Comparison of ENCODE assay signal across 24 cellular contexts in genomic region chr3:141326123-141326522, GRCh38. TPM values are rescaled to one million over a fixed set of nuclear protein-coding genes. Genes with fewer than 3 reads are reported as not detected.
A peak's percentile ranks its signal among the peaks of the same experiment; 100 is the strongest.
DNase-seq lines count a peak whose midpoint lies in the region; ATAC-seq, FAIRE-seq and TF ChIP-seq lines count a peak whose summit lies in the region.
"Had no signal": no experiment of that assay in that cellular context is flagged by ENCODE, and none has a peak within 500 bp of the region (broad histone marks: within the 10 kb centered on the region; RNA-seq: fewer than 3 reads in every experiment).

No MANE protein-coding gene starts in this region.

- dilution Hi-C loops in IMR-90 (cut with HindIII; ENCODE audit: low sequenced_read_pairs, unreplicated experiment) = no loop called here

- H3K27me3 Mint-ChIP-seq in activated CD4-positive, alpha-beta memory T cell treated with anti-CD3 and anti-CD28 coated beads, Interleukin-2, amount 10 ng/mL, durations not matched to agents 7 days and 5 days = no peaks in the 10 kb centered on the region
- H3K27me3 Mint-ChIP-seq in CD4-positive, alpha-beta T cell = no peaks in the 10 kb centered on the region
- H3K27me3 Mint-ChIP-seq: activated CD4-positive, alpha-beta T cell treated with anti-CD3 and anti-CD28 coated beads, Interleukin-2, amount 10 ng/mL, durations not matched to agents 24 days and 14 days; activated naive CD8-positive, alpha-beta T cell; activated T-helper 17 cell treated with anti-CD3 and anti-CD28 coated beads, Interleukin-2, amount 50 U/mL, for 72 hours; stimulated activated memory B cell treated with anti-CD40 and anti-IgM and Interleukin-4, amounts not matched to agents 10 μg/mL and 1 μg/mL and 100 μg/mL, for 72 hours; T-cell had no signal

- H3K14ac ChIP-seq in IMR-90 (replicated peaks; ENCODE audit: low read depth, low read length) = no peak overlapping the region; the same call in 1 of the 2 replicates

- no peaks in the 10 kb centered on the region for H3K27me3 ChIP-seq in IMR-90 (ENCODE audit: control insufficient read depth, insufficient read depth, low read length)
- H3K27me3 ChIP-seq in colonic mucosa = no peaks in the 10 kb centered on the region
- no peaks in the 10 kb centered on the region for H3K27me3 ChIP-seq in HepG2 (ENCODE audit: control insufficient read depth in 1 of 2, insufficient read depth in 2 of 2, low read length in 2 of 2)
- H3K27me3 ChIP-seq in transverse colon = no peaks in the 10 kb centered on the region
- no peaks in the 10 kb centered on the region for H3K27me3 ChIP-seq in MG63
- H3K27me3 ChIP-seq in CD4-positive, alpha-beta T cell (ENCODE audit: control insufficient read depth, insufficient read depth, low read length) = no peaks in the 10 kb centered on the region
- H3K27me3 ChIP-seq: esophagus muscularis mucosa, gastrocnemius medialis, vagina had no signal

- H3K9ac ChIP-seq in IMR-90 (ENCODE audit: low read depth, low read length) (no peak overlapping the region), colonic mucosa (ENCODE audit: low read depth in 2 of 2, low read length in 2 of 2) (peak overlapping the region in 1 of 2 donors; percentile 60), HepG2 (ENCODE audit: insufficient read depth, low read depth, low read length) (no peak overlapping the region)

- peak overlapping the region; percentile 35; the same call in 1 of the 2 replicates for H2BK120ac ChIP-seq in IMR-90 (ENCODE audit: low read depth, low read length)

- H3K56ac ChIP-seq in IMR-90 (ENCODE audit: extremely low read depth, insufficient read depth, low read length) = no peak overlapping the region

- POLR2A ChIA-PET in IMR-90 (lab: Charles Lee; ENCODE audit: unreplicated experiment) = no interaction called here
- POLR2A ChIA-PET in HepG2 (lab: Yijun Ruan, JAX) = interaction anchor here (0.9 to 1.3 kb wide), 3 partner anchors 15 to 75 kb away, joined by 3 to 4 read pairs (median 3); no protein-coding TSS in a partner anchor
- POLR2A ChIA-PET in activated CD4-positive, alpha-beta memory T cell treated with anti-CD3 and anti-CD28 coated beads, Interleukin-2, amount 10 ng/mL, durations not matched to agents 7 days and 5 days (lab: Charles Lee) = no interaction called here
- POLR2A ChIA-PET in CD4-positive, alpha-beta T cell (lab: Charles Lee) = interaction anchor here (0.7 kb wide), 1 partner anchor 15 kb away, joined by 3 read pairs; no protein-coding TSS in a partner anchor

- 0 out of 2 replicates have a peak overlapping the region, but pooled peaks have one; percentile 43 for H4K5ac ChIP-seq in IMR-90 (ENCODE audit: low read depth, low read length)

- H3K36me3 ChIP-seq in IMR-90 (ENCODE audit: control insufficient read depth, insufficient read depth, low read length) = no peaks in the 10 kb centered on the region
- no peaks in the 10 kb centered on the region for H3K36me3 ChIP-seq in colonic mucosa
- no peaks in the 10 kb centered on the region for H3K36me3 ChIP-seq in HepG2 (replicated peaks in 1 of 2; ENCODE audit: control insufficient read depth in 1 of 2, insufficient read depth in 2 of 2, low read length in 2 of 2)
- no peaks in the 10 kb centered on the region for H3K36me3 ChIP-seq in transverse colon
- no peaks in the 10 kb centered on the region for H3K36me3 ChIP-seq in MG63
- H3K36me3 ChIP-seq: esophagus muscularis mucosa, gastrocnemius medialis, prostate gland, vagina had no signal

- H3K9me3 ChIP-seq in IMR-90 (ENCODE audit: control insufficient read depth, insufficient read depth, low read length) = no peaks in the 10 kb centered on the region
- no peaks in the 10 kb centered on the region for H3K9me3 ChIP-seq in colonic mucosa
- H3K9me3 ChIP-seq in HepG2 (ENCODE audit: low read length) = no peaks in the 10 kb centered on the region
- H3K9me3 ChIP-seq in transverse colon = no peaks in the 10 kb centered on the region
- no peaks in the 10 kb centered on the region for H3K9me3 ChIP-seq in MG63
- no peaks in the 10 kb centered on the region for H3K9me3 ChIP-seq in CD4-positive, alpha-beta T cell (ENCODE audit: control insufficient read depth, low read length)
- H3K9me3 ChIP-seq: esophagus muscularis mucosa, gastrocnemius medialis, prostate gland, vagina had no signal

- no TSS peak for BruUV-seq in IMR-90 (replicated peaks; lab: Mats Ljungman, UMichigan)
- BruUV-seq in HepG2 (replicated peaks; lab: Mats Ljungman, UMichigan) = no TSS peak

- H3K4me3 ChIP-seq in IMR-90 (ENCODE audit: insufficient read depth, low read depth, low read length) (no peak overlapping the region), colonic mucosa (peak overlapping the region; percentile 0), HepG2 (replicated peaks in 1 of 3; ENCODE audit: insufficient read depth in 1 of 3, low read depth in 2 of 3, low read length in 3 of 3) (0 out of 6 replicates have a peak overlapping the region, but pooled peaks of 1 of the 3 experiments have one; percentile 8), transverse colon (peak overlapping the region in 3 of 4 donors; percentile 8 to 23 (median 18)), MG63 (no peak overlapping the region)
- H3K4me3 ChIP-seq: esophagus muscularis mucosa, gastrocnemius medialis, prostate gland, vagina had no signal

- H3K4me2 ChIP-seq in IMR-90 (ENCODE audit: low read depth, low read length) (peak overlapping the region; percentile 44; the same call in 1 of the 2 replicates), HepG2 (ENCODE audit: low read depth, low read length) (peak overlapping the region; percentile 44)

- ATAC-seq in IMR-90 (ENCODE audit: low read depth) (peak; percentile 66), HepG2 (peak; percentile 31; the same call in 1 of the 3 replicates)
- no peak for ATAC-seq in CD4-positive, alpha-beta T cell (ENCODE audit: poor library complexity)
- ATAC-seq: activated T-helper 17 cell treated with anti-CD3 and anti-CD28 coated beads, Interleukin-2, amount 50 U/mL, for 72 hours; gastrocnemius medialis; stimulated activated memory B cell treated with anti-CD40 and anti-IgM and Interleukin-4, amounts not matched to agents 10 μg/mL and 1 μg/mL and 100 μg/mL, for 72 hours; T-cell had no signal

- H3K4me1 ChIP-seq in IMR-90 (ENCODE audit: control insufficient read depth, insufficient read depth, low read length) (peaks cover 13% of the 10 kb centered on the region), colonic mucosa (no peaks in the 10 kb centered on the region), HepG2 (ENCODE audit: insufficient read depth, low read length) (peaks cover 60% of the 10 kb centered on the region), transverse colon (peaks cover 0 to 53% (median 25%) of the 10 kb centered on the region in 4 donors)
- H3K4me1 ChIP-seq: esophagus muscularis mucosa, gastrocnemius medialis, prostate gland, vagina had no signal

- 0 out of 3 replicates have a peak overlapping the region, but pooled peaks have one; percentile 6 for H2BK15ac ChIP-seq in IMR-90 (ENCODE audit: low read depth, low read length)

- no peak for TF ChIP-seq POLR2A in IMR-90 (IDR thresholded peaks at IDR 0.05; ENCODE audit: low read depth, low read length)
- TF ChIP-seq POLR2A in HepG2 (IDR thresholded peaks at IDR 0.05; ENCODE audit: insufficient read depth in 1 of 2, low read depth in 2 of 2, low read length in 2 of 2) = no peak
- TF ChIP-seq POLR2A in transverse colon (IDR thresholded peaks at IDR 0.05) = peak; percentile 64

- TF ChIP-seq CTCF in IMR-90 (conservative IDR thresholded peaks at IDR 0.05; ENCODE audit: low read depth, low read length) (no peak), colonic mucosa (IDR thresholded peaks at IDR 0.05) (no peak), HepG2 (CRISPR knock-in tag; IDR thresholded peaks at IDR 0.05) (no peak), transverse colon (IDR thresholded peaks at IDR 0.05) (peak in 1 of 5 experiments; percentile 18)
- TF ChIP-seq CTCF in CD4-positive, alpha-beta T cell (IDR thresholded peaks at IDR 0.05) = no peak

- no peak for DNase-seq in IMR-90
- peak; percentile 85 for DNase-seq in colonic mucosa
- DNase-seq in HepG2 (ENCODE audit: low spot score) = no peak
- DNase-seq in transverse colon = peak; percentile 82
- no peak for DNase-seq in MG63
- no peak for DNase-seq in activated CD4-positive, alpha-beta memory T cell treated with anti-CD3 and anti-CD28 coated beads, Interleukin-2, amount 10 ng/mL, durations not matched to agents 7 days and 5 days
- DNase-seq in CD4-positive, alpha-beta T cell = no peak
- DNase-seq: activated CD4-positive, alpha-beta T cell treated with anti-CD3 and anti-CD28 coated beads, Interleukin-2, amount 10 ng/mL, durations not matched to agents 24 days and 14 days; effector CD8-positive, alpha-beta T cell; gastrocnemius medialis; GOT3; NCI-H1105; NCI-H2227 treated with DMSO at 0.1 percent for 48 hours; NCI-H82; OCI-M1; SHP77; T-cell had no signal

- TF ChIP-seq EP300 in HepG2 (IDR thresholded peaks at IDR 0.05; ENCODE audit: low read depth in 2 of 2, low read length in 2 of 2) = peak in 1 of 2 experiments; percentile 25; a peak in 1 of 4 replicates
- no peak for TF ChIP-seq EP300 in HepG2 (CRISPR knock-in tag; IDR thresholded peaks at IDR 0.05; ENCODE audit: borderline replicate concordance)
- TF ChIP-seq EP300 in transverse colon (IDR thresholded peaks at IDR 0.05; ENCODE audit: low read depth) = peak; percentile 73

- H4K20me1 ChIP-seq in IMR-90 (ENCODE audit: insufficient read depth, low read length) = no peaks in the 10 kb centered on the region
- H4K20me1 ChIP-seq in HepG2 (ENCODE audit: insufficient read depth, low read length) = no peaks in the 10 kb centered on the region

- no peak overlapping the region for H2BK20ac ChIP-seq in IMR-90 (ENCODE audit: low read depth, low read length)

- in situ Hi-C loops in IMR-90 (cut with MboI; ENCODE audit: low sequenced_read_pairs) = loop anchor here (25.0 kb wide), 1 partner anchor 561 kb away; the partner anchor contains the start of gene ATP1B3
- in situ Hi-C loops in HepG2 (cut with HindIII; ENCODE audit: extremely low pct_ligation_motif_present, low pct_unique_long_range_greater_than_20kb) = no loop called here
- in situ Hi-C loops in transverse colon (cut with MboI; ENCODE audit: low pct_ligation_motif_present in 1 of 4, low pct_unique_long_range_greater_than_20kb in 1 of 4, low sequenced_read_pairs in 3 of 4) = no loop called here

- H3K27ac ChIP-seq in IMR-90 (ENCODE audit: insufficient read depth, low read length) (peak overlapping the region; percentile 79; the same call in 1 of the 2 replicates), colonic mucosa (peak overlapping the region; percentile 82), HepG2 (ENCODE audit: extremely low read length, insufficient read depth, low read length) (no peak overlapping the region), transverse colon (peak overlapping the region; percentile 57 to 82 (median 78))
- no peak overlapping the region for H3K27ac ChIP-seq in CD4-positive, alpha-beta T cell (ENCODE audit: low read depth, low read length)
- H3K27ac ChIP-seq: esophagus muscularis mucosa, gastrocnemius medialis, prostate gland, vagina had no signal

- peak overlapping the region in 1 of 2 experiments; percentile 58; a peak in 1 of 4 replicates for H4K8ac ChIP-seq in IMR-90 (ENCODE audit: low read depth in 2 of 2, low read length in 2 of 2)

- no peaks in the 10 kb centered on the region for H3K79me2 ChIP-seq in HepG2 (ENCODE audit: insufficient read depth, low read length)

- TF ChIP-seq RAD21 in IMR-90 (IDR thresholded peaks at IDR 0.05; ENCODE audit: low read length) (no peak), HepG2 (CRISPR knock-in tag; IDR thresholded peaks at IDR 0.05) (no peak)

- no peaks in the 10 kb centered on the region for H3K36me3 Mint-ChIP-seq in activated CD4-positive, alpha-beta memory T cell treated with anti-CD3 and anti-CD28 coated beads, Interleukin-2, amount 10 ng/mL, durations not matched to agents 7 days and 5 days (ENCODE audit: low read depth)
- peaks cover 4% of the 10 kb centered on the region for H3K36me3 Mint-ChIP-seq in CD4-positive, alpha-beta T cell (ENCODE audit: low read depth)
- H3K36me3 Mint-ChIP-seq: activated naive CD8-positive, alpha-beta T cell; stimulated activated memory B cell treated with anti-CD40 and anti-IgM and Interleukin-4, amounts not matched to agents 10 μg/mL and 1 μg/mL and 100 μg/mL, for 72 hours had no signal

- no peak overlapping the region for H3K4me3 Mint-ChIP-seq in activated CD4-positive, alpha-beta memory T cell treated with anti-CD3 and anti-CD28 coated beads, Interleukin-2, amount 10 ng/mL, durations not matched to agents 7 days and 5 days
- no peak overlapping the region for H3K4me3 Mint-ChIP-seq in CD4-positive, alpha-beta T cell
- H3K4me3 Mint-ChIP-seq: activated CD4-positive, alpha-beta T cell treated with anti-CD3 and anti-CD28 coated beads, Interleukin-2, amount 10 ng/mL, durations not matched to agents 24 days and 14 days; activated naive CD8-positive, alpha-beta T cell; activated T-helper 17 cell treated with anti-CD3 and anti-CD28 coated beads, Interleukin-2, amount 50 U/mL, for 72 hours; stimulated activated memory B cell treated with anti-CD40 and anti-IgM and Interleukin-4, amounts not matched to agents 10 μg/mL and 1 μg/mL and 100 μg/mL, for 72 hours; T-cell had no signal

- no peak overlapping the region for H3K23ac ChIP-seq in IMR-90 (ENCODE audit: low read depth, low read length)

- FAIRE-seq in HepG2 (lab: Jason Lieb, UNC) = peak; percentile 75
- FAIRE-seq: astrocyte had no signal

- H2AK5ac ChIP-seq in IMR-90 (ENCODE audit: low read depth, low read length) = no peak overlapping the region

- H2BK5ac ChIP-seq in IMR-90 (ENCODE audit: low read depth, low read length, poor library complexity, severe bottlenecking) = peak overlapping the region; percentile 79

- H3K4me1 Mint-ChIP-seq in activated CD4-positive, alpha-beta memory T cell treated with anti-CD3 and anti-CD28 coated beads, Interleukin-2, amount 10 ng/mL, durations not matched to agents 7 days and 5 days = peaks cover 9% of the 10 kb centered on the region
- H3K4me1 Mint-ChIP-seq in CD4-positive, alpha-beta T cell (ENCODE audit: low read depth) = peaks cover 18% of the 10 kb centered on the region

- no peak overlapping the region for H2AK9ac ChIP-seq in IMR-90 (replicated peaks; ENCODE audit: low read depth, low read length, poor library complexity)

- peak overlapping the region; percentile 59; the same call in 1 of the 2 replicates for H3K4ac ChIP-seq in IMR-90 (ENCODE audit: low read depth, low read length)

- CTCF ChIA-PET in IMR-90 (lab: Yijun Ruan, JAX) (interaction anchor here (0.8 kb wide), 1 partner anchor 40 kb away, joined by 4 read pairs; no protein-coding TSS in a partner anchor), HepG2 (lab: Yijun Ruan, JAX; ENCODE audit: low intra/inter-chr PET ratio, low total read pairs) (no interaction called here)
- CTCF ChIA-PET in activated CD4-positive, alpha-beta memory T cell treated with anti-CD3 and anti-CD28 coated beads, Interleukin-2, amount 10 ng/mL, durations not matched to agents 7 days and 5 days (lab: Charles Lee) = no interaction called here
- CTCF ChIA-PET in CD4-positive, alpha-beta T cell (lab: Charles Lee) = no interaction called here

- H2AFZ ChIP-seq in IMR-90 (replicated peaks; ENCODE audit: low read length, poor library complexity) (peak overlapping the region; percentile 60), HepG2 (ENCODE audit: low read length) (no peak overlapping the region)

- H3K79me1 ChIP-seq in IMR-90 (ENCODE audit: low read depth in 1 of 2, low read length in 2 of 2) = peaks cover 0 to 8% of the 10 kb centered on the region in 2 experiments; a peak in 2 of 4 replicates

- no peaks in the 10 kb centered on the region for H3K9me3 Mint-ChIP-seq in activated CD4-positive, alpha-beta memory T cell treated with anti-CD3 and anti-CD28 coated beads, Interleukin-2, amount 10 ng/mL, durations not matched to agents 7 days and 5 days
- no peaks in the 10 kb centered on the region for H3K9me3 Mint-ChIP-seq in CD4-positive, alpha-beta T cell
- H3K9me3 Mint-ChIP-seq: activated CD4-positive, alpha-beta T cell treated with anti-CD3 and anti-CD28 coated beads, Interleukin-2, amount 10 ng/mL, durations not matched to agents 24 days and 14 days; activated T-helper 17 cell treated with anti-CD3 and anti-CD28 coated beads, Interleukin-2, amount 50 U/mL, for 72 hours; T-cell had no signal

- no peak overlapping the region for H4K91ac ChIP-seq in IMR-90 (ENCODE audit: insufficient read depth, low read depth, low read length)

- H3K27ac Mint-ChIP-seq in activated CD4-positive, alpha-beta memory T cell treated with anti-CD3 and anti-CD28 coated beads, Interleukin-2, amount 10 ng/mL, durations not matched to agents 7 days and 5 days = no peak overlapping the region
- H3K27ac Mint-ChIP-seq in CD4-positive, alpha-beta T cell = no peak overlapping the region
- H3K27ac Mint-ChIP-seq: activated CD4-positive, alpha-beta T cell treated with anti-CD3 and anti-CD28 coated beads, Interleukin-2, amount 10 ng/mL, durations not matched to agents 24 days and 14 days; activated naive CD8-positive, alpha-beta T cell; activated T-helper 17 cell treated with anti-CD3 and anti-CD28 coated beads, Interleukin-2, amount 50 U/mL, for 72 hours; stimulated activated memory B cell treated with anti-CD40 and anti-IgM and Interleukin-4, amounts not matched to agents 10 μg/mL and 1 μg/mL and 100 μg/mL, for 72 hours; T-cell had no signal

- intact Hi-C loops in IMR-90 (cut with micrococcal nuclease) (no loop called here), colonic mucosa (cut with DNase I) (no loop called here), HepG2 (cut with micrococcal nuclease; ENCODE audit: unreplicated experiment) (no loop called here), transverse colon (cut with DNase I; ENCODE audit: low total_unique reads) (no loop called here)
- intact Hi-C loops in CD4-positive, alpha-beta T cell (cut with DNase I, micrococcal nuclease) = no loop called here

- H3K9me1 ChIP-seq in IMR-90 (ENCODE audit: insufficient read depth, low read length) = peaks cover 10% of the 10 kb centered on the region

- H3K18ac ChIP-seq in IMR-90 (ENCODE audit: low read depth, low read length) = peak overlapping the region; percentile 78

RNA-seq across cellular contexts. Expression of gene ZBTB38, which starts 42.2 kb away (rescaled TPM):
- total RNA-seq in IMR-90 (2012; rRNA removed) (230 and 274 TPM in 2 replicates), colonic mucosa (100 to 1,000 TPM in 1 of 2 donors, 10 to 100 TPM in 1; 95.5 to 112 TPM), HepG2 (2016; rRNA removed; fragmentation: Illumina TruSeq; extraction: Trizol) (51.7 and 77.9 TPM in 2 replicates), transverse colon (100 to 1,000 TPM in 3 of 4 donors, 10 to 100 TPM in 1; 71.8 to 182 (median 169) TPM)
- polyA plus RNA-seq in IMR-90 (2012; rRNA removed) (44.9 and 45.1 TPM in 2 replicates), HepG2 (2011; rRNA removed) (20.4 and 26.8 TPM in 2 replicates)
- 15.3 and 16.3 TPM in 2 replicates for polyA plus RNA-seq in IMR-90 (2012; cell fraction: cytosol; rRNA removed)
- polyA plus RNA-seq in IMR-90 (2012; cell fraction: nucleus; rRNA removed; ENCODE audit: low replicate concordance) = 12.9 and 53.4 TPM in 2 replicates
- 8.0 and 8.8 TPM in 2 replicates for total RNA-seq in HepG2 (2016; cell fraction: cytosol; rRNA removed; fragmentation: Illumina TruSeq; extraction: Trizol; ENCODE audit: low read depth)
- 47.2 and 73.5 TPM in 2 replicates for total RNA-seq in HepG2 (2016; cell fraction: insoluble cytoplasmic fraction; rRNA removed; fragmentation: Illumina TruSeq; extraction: Trizol)
- 24.0 and 25.0 TPM in 2 replicates for total RNA-seq in HepG2 (2016; cell fraction: membrane; rRNA removed; fragmentation: Illumina TruSeq; extraction: Trizol)
- total RNA-seq in HepG2 (2016; cell fraction: nucleus; rRNA removed; fragmentation: Illumina TruSeq; extraction: Trizol) = 50.9 and 56.2 TPM in 2 replicates
- 14.8 and 18.8 TPM in 2 replicates for polyA plus RNA-seq in HepG2 (2011; cell fraction: cytosol; rRNA removed)
- polyA plus RNA-seq in HepG2 (2011; cell fraction: nucleus; rRNA removed) = 26.0 and 30.5 TPM in 2 replicates
- 30.3 and 41.4 TPM in 2 replicates for polyA plus RNA-seq in HepG2 (2012)
- polyA plus RNA-seq in HepG2 (2016; cell fraction: cytosol; fragmentation: Illumina TruSeq; extraction: Trizol; ENCODE audit: low read depth) = 0.80 and 1.00 TPM in 2 replicates
- 32.5 and 33.4 TPM in 2 replicates for polyA plus RNA-seq in HepG2 (2016; cell fraction: insoluble cytoplasmic fraction; fragmentation: Illumina TruSeq; extraction: Trizol; ENCODE audit: low read depth)
- 2.7 and 3.4 TPM in 2 replicates for polyA plus RNA-seq in HepG2 (2016; cell fraction: membrane; fragmentation: Illumina TruSeq; extraction: Trizol; ENCODE audit: low read depth)
- polyA plus RNA-seq in HepG2 (2016; cell fraction: nucleus; fragmentation: Illumina TruSeq; extraction: Trizol; ENCODE audit: insufficient read depth, low read depth) = 35.8 and 35.9 TPM in 2 replicates
- polyA minus RNA-seq in HepG2 (2011; rRNA and poly(A)+ RNA removed; ENCODE audit: low replicate concordance) = 48.8 and 66.3 TPM in 2 replicates
- 52.1 and 52.3 TPM in 2 replicates for polyA minus RNA-seq in HepG2 (2011; cell fraction: cytosol; rRNA and poly(A)+ RNA removed)
- 130 and 149 TPM in 2 replicates for polyA minus RNA-seq in HepG2 (2011; cell fraction: nucleus; rRNA and poly(A)+ RNA removed)
- 15.8 and 29.9 TPM in 2 replicates for total RNA-seq in MG63 (2014; rRNA removed; shearing (Covaris generic); ENCODE audit: low replicate concordance)
- 10 to 100 TPM; 36.0 to 39.6 TPM for total RNA-seq in activated CD4-positive, alpha-beta memory T cell treated with anti-CD3 and anti-CD28 coated beads, Interleukin-2, amount 10 ng/mL, durations not matched to agents 7 days and 5 days
- 10 to 100 TPM; 21.8 to 22.0 TPM for total RNA-seq in CD4-positive, alpha-beta T cell

Comparison
In these comparisons a context has a peak if more than half of its experiments do, and no peak if none do; other contexts are left out.
1. DNase-seq: peak in colonic mucosa (single experiment) and transverse colon (single experiment); none in IMR-90 (single experiment), HepG2 (single experiment), MG63 (single experiment), activated CD4-positive, alpha-beta memory T cell treated with anti-CD3 and anti-CD28 coated beads, Interleukin-2, amount 10 ng/mL, durations not matched to agents 7 days and 5 days (single experiment) and CD4-positive, alpha-beta T cell (0 of 10).
2. H3K27ac ChIP-seq: peak in IMR-90 (single experiment), colonic mucosa (single experiment) and transverse colon (4 of 4); none in HepG2 (single experiment) and CD4-positive, alpha-beta T cell (single experiment).
3. H3K4me3 ChIP-seq: peak in colonic mucosa (single experiment) and transverse colon (3 of 4); none in IMR-90 (single experiment) and MG63 (single experiment).
4. POLR2A ChIA-PET loops: an anchor here in HepG2 (0.9 to 1.3 kb wide) and CD4-positive, alpha-beta T cell (0.7 kb wide); none called in IMR-90 and activated CD4-positive, alpha-beta memory T cell treated with anti-CD3 and anti-CD28 coated beads, Interleukin-2, amount 10 ng/mL, durations not matched to agents 7 days and 5 days.